26 cellular contexts compared by ENCODE assay signal in genomic region chr10:126374435-126374834, GRCh38.
"Had no signal": no experiment of that assay in that cellular context is flagged by ENCODE, and none has a peak within 500 bp of the region (broad histone marks: within the 10 kb centered on the region; RNA-seq: fewer than 3 reads in every experiment).

No MANE protein-coding gene starts in this region.

- H3K27ac ChIP-seq: epithelial cell of prostate, esophagus squamous epithelium, gastroesophageal sphincter had no signal

- H3K4me1 ChIP-seq: esophagus squamous epithelium, gastroesophageal sphincter had no signal

- H3K27me3 ChIP-seq: brain microvascular endothelial cell, esophagus squamous epithelium, gastroesophageal sphincter had no signal

- DNase-seq: activated B cell treated with CpG ODN at 0.5 μM for 24 hours; activated CD4-positive, alpha-beta T cell treated with anti-CD3 and anti-CD28 coated beads for 48 hours; activated CD4-positive, alpha-beta T cell treated with anti-CD3 and anti-CD28 coated beads, Interleukin-2, amount 50 U/mL, for 1 hour; activated CD4-positive, alpha-beta T cell treated with anti-CD3 and anti-CD28 coated beads, Interleukin-2, amount 50 U/mL, for 48 hours; activated CD8-positive, alpha-beta memory T cell treated with anti-CD3 and anti-CD28 coated beads for 24 hours; activated CD8-positive, alpha-beta T cell treated with anti-CD3 and anti-CD28 coated beads for 36 hours; activated effector memory CD4-positive, alpha-beta T cell treated with Interleukin-2 at 50 U/mL for 16 hours; activated gamma-delta T cell treated with Interleukin-2 at 50 U/mL for 16 hours; activated naive CD4-positive, alpha-beta T cell treated with anti-CD3 and anti-CD28 coated beads, Interleukin-2, amount 50 U/mL, for 16 hours; activated naive CD4-positive, alpha-beta T cell treated with Interleukin-2 at 50 U/mL for 16 hours; activated T-cell treated with anti-CD3 and anti-CD28 coated beads, Interleukin-2, amount 50 U/mL, for 4 hours; amniotic stem cell; anterior cingulate cortex; cortex of kidney; dermis blood vessel endothelial cell; effector CD4-positive, alpha-beta T cell; effector memory CD8-positive, alpha-beta T cell; esophagus squamous epithelium; T-helper 1 cell; T-helper 17 cell; WERI-Rb-1 had no signal

- ATAC-seq: activated CD4-positive, CD25-positive, alpha-beta regulatory T cell treated with anti-CD3 and anti-CD28 coated beads, Interleukin-2, amount 50 U/mL, for 24 hours; activated CD8-positive, alpha-beta T cell treated with anti-CD3 and anti-CD28 coated beads for 36 hours; activated T-cell treated with anti-CD3 and anti-CD28 coated beads, Interleukin-2, amount 50 U/mL, for 4 hours; activated T-helper 17 cell treated with anti-CD3 and anti-CD28 coated beads, Interleukin-2, amount 50 U/mL, for 72 hours; effector memory CD8-positive, alpha-beta T cell; gastroesophageal sphincter; T-helper 17 cell had no signal

- H3K36me3 ChIP-seq: brain microvascular endothelial cell, esophagus squamous epithelium, gastroesophageal sphincter, WERI-Rb-1 had no signal

- H3K9me3 ChIP-seq: esophagus squamous epithelium had no signal

- H3K4me3 ChIP-seq: esophagus squamous epithelium, gastroesophageal sphincter had no signal
